In genomic region chr2:233247116-233247515, GRCh38 we compare ENCODE assay signal across 1 cellular context.
TF ChIP-seq lines count a peak whose summit lies in the region.

No MANE protein-coding gene starts in this region.

TF ChIP-seq in K562, 482 proteins besides CTCF, POLR2A, EP300 and RAD21:
- TF ChIP-seq ZC3H8 (IDR thresholded peaks at IDR 0.05) (no peak), ZNF197 (CRISPR knock-in tag; IDR thresholded peaks at IDR 0.05; ENCODE audit: low read depth) (no peak), ZNF384 (IDR thresholded peaks at IDR 0.05; ENCODE audit: low read depth, low read length) (no peak), KLF1 (tag; IDR thresholded peaks at IDR 0.05) (no peak), ZNF512 (tag; IDR thresholded peaks at IDR 0.05) (no peak), FOS (IDR thresholded peaks at IDR 0.05; ENCODE audit: extremely low read depth, insufficient read length) (no peak), ZNF280B (CRISPR knock-in tag; IDR thresholded peaks at IDR 0.05) (no peak), MTA3 (IDR thresholded peaks at IDR 0.05; ENCODE audit: borderline replicate concordance) (no peak), LEF1 (IDR thresholded peaks at IDR 0.05) (no peak), KDM5B (IDR thresholded peaks at IDR 0.05; ENCODE audit: insufficient replicate concordance, low read depth, low read length) (no peak), HDAC1 (IDR thresholded peaks at IDR 0.05) (no peak), ZNF354B (CRISPR knock-in tag; IDR thresholded peaks at IDR 0.05) (no peak)
